ENCODE assay signal across 35 cellular contexts in the genomic region with DNA sequence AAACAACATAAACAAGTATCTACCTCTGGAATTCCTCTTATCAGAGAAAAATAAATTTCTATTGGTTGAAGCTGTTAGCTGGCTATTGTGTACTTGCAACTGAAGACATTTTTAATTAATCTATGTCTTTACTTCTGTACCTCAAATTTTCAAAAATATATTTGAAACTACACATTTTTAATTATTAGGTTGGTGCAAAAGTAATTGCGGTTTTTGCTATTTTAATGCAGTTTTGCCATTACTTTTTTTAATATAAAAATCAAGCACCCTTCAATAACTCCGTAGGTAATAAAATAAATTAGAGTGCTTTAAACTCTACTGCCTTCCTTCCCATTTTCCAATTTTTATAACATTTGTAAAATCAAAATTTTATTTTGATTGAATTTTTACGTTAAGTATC.
"Had no signal": no experiment of that assay in that cellular context is flagged by ENCODE, and none has a peak within 500 bp of the region (broad histone marks: within the 10 kb centered on the region; RNA-seq: fewer than 3 reads in every experiment).

No MANE protein-coding gene starts in this region.

- H3K36me3 ChIP-seq: MG63 had no signal

- H3K9me3 ChIP-seq: MG63 had no signal

- H3K27me3 ChIP-seq: MG63 had no signal

- DNase-seq: Karpas-422, Kasumi-1, MG63, MM.1S, MV-4-11, NCI-H1048, NCI-H1092, NCI-H1092 treated with DMSO at 0.1 percent for 48 hours, NCI-H1105, NCI-H1105 treated with DMSO at 0.1 percent for 48 hours, NCI-H1417, NCI-H1417 treated with DMSO at 0.1 percent for 48 hours, NCI-H1436 treated with DMSO at 0.1 percent for 48 hours, NCI-H146, NCI-H1694, NCI-H1694 treated with DMSO at 0.1 percent for 48 hours, NCI-H187, NCI-H187 treated with DMSO at 0.1 percent for 48 hours, NCI-H1930, NCI-H2029, NCI-H2029 treated with DMSO at 0.1 percent for 48 hours, NCI-H2081, NCI-H2081 treated with DMSO at 0.1 percent for 48 hours, NCI-H2107, NCI-H2171, NCI-H2171 treated with DMSO at 0.1 percent for 48 hours, NCI-H2227 treated with DMSO at 0.1 percent for 48 hours, NCI-H226, NCI-H345, NCI-H446, NCI-H446 treated with DMSO at 0.1 percent for 48 hours, NCI-H510A, NCI-H510A treated with DMSO at 0.1 percent for 48 hours, NCI-H524, NCI-H524 treated with DMSO at 0.1 percent for 48 hours had no signal

- H3K4me3 ChIP-seq: MG63 had no signal
